ENCODE assay signal across 9 cellular contexts in genomic region chr21:33974513-33975468, GRCh38. TPM values are rescaled to one million over a fixed set of nuclear protein-coding genes. Genes with fewer than 3 reads are reported as not detected.
DNase-seq lines count a peak whose midpoint lies in the region; ATAC-seq lines count a peak whose summit lies in the region.
"Had no signal": no experiment of that assay in that cellular context is flagged by ENCODE, and none has a peak within 500 bp of the region (broad histone marks: within the 10 kb centered on the region; RNA-seq: fewer than 3 reads in every experiment).

No MANE protein-coding gene starts in this region.

- intact Hi-C loops in activated naive CD4-positive, alpha-beta T cell treated with anti-CD3 and anti-CD28 coated beads for 36 hours (cut with micrococcal nuclease), result loop anchor here (1.0 to 10.0 kb wide), 8 partner anchors 27 to 740 kb away; partner anchors contain the start of genes CRYZL1, GART, ITSN1 and SON

- H3K4me3 Mint-ChIP-seq in activated naive CD4-positive, alpha-beta T cell treated with anti-CD3 and anti-CD28 coated beads for 36 hours, result no peak overlapping the region
- peak overlapping the region; percentile 58 to 72 for H3K4me3 Mint-ChIP-seq in effector memory CD8-positive, alpha-beta T cell
- peak overlapping the region; percentile 85 for H3K4me3 Mint-ChIP-seq in stimulated activated naive CD8-positive, alpha-beta T cell treated with anti-CD3 and anti-CD28 coated beads, Interleukin-15, Interleukin-2, amounts not matched to agents 100 ng/mL and 50 ng/mL, for 24 hours

- no peaks in the 10 kb centered on the region for H3K27me3 ChIP-seq in SJSA1 (replicated peaks)

- no peaks in the 10 kb centered on the region for H3K27me3 Mint-ChIP-seq in activated naive CD4-positive, alpha-beta T cell treated with anti-CD3 and anti-CD28 coated beads for 36 hours (ENCODE audit: low read depth)
- H3K27me3 Mint-ChIP-seq in effector memory CD8-positive, alpha-beta T cell, result no peaks in the 10 kb centered on the region
- H3K27me3 Mint-ChIP-seq in stimulated activated naive CD8-positive, alpha-beta T cell treated with anti-CD3 and anti-CD28 coated beads, Interleukin-15, Interleukin-2, amounts not matched to agents 100 ng/mL and 50 ng/mL, for 24 hours, result no peaks in the 10 kb centered on the region

- DNase-seq in activated naive CD4-positive, alpha-beta T cell treated with anti-CD3 and anti-CD28 coated beads for 36 hours, result peak; percentile 31
- no peak for DNase-seq in activated naive CD4-positive, alpha-beta T cell treated with Interleukin-2 at 50 U/mL for 16 hours
- DNase-seq in SJSA1 (ENCODE audit: low read depth in 1 of 2, low spot score in 2 of 2) (peak in 1 of 2 experiments; percentile 12), NOMO-1 treated with DMSO at 0.1 percent for 48 hours (lab: John Stamatoyannopoulos, UW; ENCODE audit: unreplicated experiment) (no peak), NCI-H1048 (lab: John Stamatoyannopoulos, UW) (no peak)
- DNase-seq in effector memory CD8-positive, alpha-beta T cell, result no peak
- DNase-seq: NCI-H1105 treated with DMSO at 0.1 percent for 48 hours had no signal

- H3K9me3 Mint-ChIP-seq in activated naive CD4-positive, alpha-beta T cell treated with anti-CD3 and anti-CD28 coated beads for 36 hours, result no peaks in the 10 kb centered on the region
- no peaks in the 10 kb centered on the region for H3K9me3 Mint-ChIP-seq in effector memory CD8-positive, alpha-beta T cell
- H3K9me3 Mint-ChIP-seq in stimulated activated naive CD8-positive, alpha-beta T cell treated with anti-CD3 and anti-CD28 coated beads, Interleukin-15, Interleukin-2, amounts not matched to agents 100 ng/mL and 50 ng/mL, for 24 hours, result peaks cover 3% of the 10 kb centered on the region

- peak overlapping the region; percentile 97 for H3K27ac ChIP-seq in SJSA1

- peaks cover 65% of the 10 kb centered on the region for H3K4me1 ChIP-seq in SJSA1 (replicated peaks)

- ATAC-seq in effector memory CD8-positive, alpha-beta T cell (replicated peaks), result no peak
- no peak for ATAC-seq in esophagus mucosa

- H3K4me1 Mint-ChIP-seq in activated naive CD4-positive, alpha-beta T cell treated with anti-CD3 and anti-CD28 coated beads for 36 hours (ENCODE audit: low read depth), result peaks cover 45% of the 10 kb centered on the region
- H3K4me1 Mint-ChIP-seq in effector memory CD8-positive, alpha-beta T cell (ENCODE audit: low read depth in 2 of 2), result peaks cover 45 to 52% of the 10 kb centered on the region in 2 donors
- H3K4me1 Mint-ChIP-seq in stimulated activated naive CD8-positive, alpha-beta T cell treated with anti-CD3 and anti-CD28 coated beads, Interleukin-15, Interleukin-2, amounts not matched to agents 100 ng/mL and 50 ng/mL, for 24 hours (ENCODE audit: low read depth), result peaks cover 56% of the 10 kb centered on the region

- no peaks in the 10 kb centered on the region for H3K9me3 ChIP-seq in SJSA1 (replicated peaks)

- no peak overlapping the region for H3K4me3 ChIP-seq in SJSA1

- CTCF ChIA-PET in activated naive CD4-positive, alpha-beta T cell treated with anti-CD3 and anti-CD28 coated beads for 36 hours (lab: Charles Lee), result interaction anchor here (1.0 to 2.6 kb wide), 4 partner anchors 21 to 98 kb away, joined by 3 to 9 read pairs (median 5); partner anchors contain the start of genes MRPS6 and SLC5A3

- peak overlapping the region; percentile 99 for H3K27ac Mint-ChIP-seq in activated naive CD4-positive, alpha-beta T cell treated with anti-CD3 and anti-CD28 coated beads for 36 hours
- peak overlapping the region; percentile 92 to 99 for H3K27ac Mint-ChIP-seq in effector memory CD8-positive, alpha-beta T cell
- peak overlapping the region; percentile 100 for H3K27ac Mint-ChIP-seq in stimulated activated naive CD8-positive, alpha-beta T cell treated with anti-CD3 and anti-CD28 coated beads, Interleukin-15, Interleukin-2, amounts not matched to agents 100 ng/mL and 50 ng/mL, for 24 hours

- peaks cover 3% of the 10 kb centered on the region for H3K36me3 Mint-ChIP-seq in activated naive CD4-positive, alpha-beta T cell treated with anti-CD3 and anti-CD28 coated beads for 36 hours (ENCODE audit: low read depth)
- peaks cover 10% of the 10 kb centered on the region for H3K36me3 Mint-ChIP-seq in effector memory CD8-positive, alpha-beta T cell (ENCODE audit: insufficient read depth)
- H3K36me3 Mint-ChIP-seq in stimulated activated naive CD8-positive, alpha-beta T cell treated with anti-CD3 and anti-CD28 coated beads, Interleukin-15, Interleukin-2, amounts not matched to agents 100 ng/mL and 50 ng/mL, for 24 hours (ENCODE audit: low read depth), result no peaks in the 10 kb centered on the region

- H3K36me3 ChIP-seq in SJSA1, result no peaks in the 10 kb centered on the region

RNA-seq across cellular contexts. Expression of gene ATP5PO, which starts 59.2 kb away (rescaled TPM):
- 100 to 1,000 TPM; 230 TPM for total RNA-seq in activated naive CD4-positive, alpha-beta T cell treated with anti-CD3 and anti-CD28 coated beads for 36 hours
- total RNA-seq in SJSA1 (2014; rRNA removed; shearing (Covaris generic)), result 276 and 326 TPM in 2 replicates
- total RNA-seq in esophagus mucosa, result 236 TPM
